2 cellular contexts compared by ENCODE assay signal in genomic region chr11:57071829-57072228, GRCh38.
TF ChIP-seq lines count a peak whose summit lies in the region.

No MANE protein-coding gene starts in this region.

TF ChIP-seq in liver, 16 proteins besides CTCF, POLR2A, EP300 and RAD21 (continued from another document):
- no peak for TF ChIP-seq JUND (IDR thresholded peaks at IDR 0.05)
- TF ChIP-seq HNF4A (conservative IDR thresholded peaks at IDR 0.05), result no peak
- no peak for TF ChIP-seq TAF1 (conservative IDR thresholded peaks at IDR 0.05)
- no peak for TF ChIP-seq ZBTB33 (IDR thresholded peaks at IDR 0.05)
- no peak for TF ChIP-seq RXRA (IDR thresholded peaks at IDR 0.05)
- TF ChIP-seq, protein P1, sequence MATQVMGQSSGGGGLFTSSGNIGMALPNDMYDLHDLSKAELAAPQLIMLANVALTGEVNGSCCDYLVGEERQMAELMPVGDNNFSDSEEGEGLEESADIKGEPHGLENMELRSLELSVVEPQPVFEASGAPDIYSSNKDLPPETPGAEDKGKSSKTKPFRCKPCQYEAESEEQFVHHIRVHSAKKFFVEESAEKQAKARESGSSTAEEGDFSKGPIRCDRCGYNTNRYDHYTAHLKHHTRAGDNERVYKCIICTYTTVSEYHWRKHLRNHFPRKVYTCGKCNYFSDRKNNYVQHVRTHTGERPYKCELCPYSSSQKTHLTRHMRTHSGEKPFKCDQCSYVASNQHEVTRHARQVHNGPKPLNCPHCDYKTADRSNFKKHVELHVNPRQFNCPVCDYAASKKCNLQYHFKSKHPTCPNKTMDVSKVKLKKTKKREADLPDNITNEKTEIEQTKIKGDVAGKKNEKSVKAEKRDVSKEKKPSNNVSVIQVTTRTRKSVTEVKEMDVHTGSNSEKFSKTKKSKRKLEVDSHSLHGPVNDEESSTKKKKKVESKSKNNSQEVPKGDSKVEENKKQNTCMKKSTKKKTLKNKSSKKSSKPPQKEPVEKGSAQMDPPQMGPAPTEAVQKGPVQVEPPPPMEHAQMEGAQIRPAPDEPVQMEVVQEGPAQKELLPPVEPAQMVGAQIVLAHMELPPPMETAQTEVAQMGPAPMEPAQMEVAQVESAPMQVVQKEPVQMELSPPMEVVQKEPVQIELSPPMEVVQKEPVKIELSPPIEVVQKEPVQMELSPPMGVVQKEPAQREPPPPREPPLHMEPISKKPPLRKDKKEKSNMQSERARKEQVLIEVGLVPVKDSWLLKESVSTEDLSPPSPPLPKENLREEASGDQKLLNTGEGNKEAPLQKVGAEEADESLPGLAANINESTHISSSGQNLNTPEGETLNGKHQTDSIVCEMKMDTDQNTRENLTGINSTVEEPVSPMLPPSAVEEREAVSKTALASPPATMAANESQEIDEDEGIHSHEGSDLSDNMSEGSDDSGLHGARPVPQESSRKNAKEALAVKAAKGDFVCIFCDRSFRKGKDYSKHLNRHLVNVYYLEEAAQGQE (IDR thresholded peaks at IDR 0.05), result no peak

TF ChIP-seq in HepG2, 621 proteins besides CTCF, POLR2A, EP300 and RAD21:
- TF ChIP-seq, protein P2, sequence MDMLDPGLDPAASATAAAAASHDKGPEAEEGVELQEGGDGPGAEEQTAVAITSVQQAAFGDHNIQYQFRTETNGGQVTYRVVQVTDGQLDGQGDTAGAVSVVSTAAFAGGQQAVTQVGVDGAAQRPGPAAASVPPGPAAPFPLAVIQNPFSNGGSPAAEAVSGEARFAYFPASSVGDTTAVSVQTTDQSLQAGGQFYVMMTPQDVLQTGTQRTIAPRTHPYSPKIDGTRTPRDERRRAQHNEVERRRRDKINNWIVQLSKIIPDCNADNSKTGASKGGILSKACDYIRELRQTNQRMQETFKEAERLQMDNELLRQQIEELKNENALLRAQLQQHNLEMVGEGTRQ (IDR thresholded peaks at IDR 0.05; ENCODE audit: low read depth, low read length), result no peak
- TF ChIP-seq, protein P2 (CRISPR knock-in tag; IDR thresholded peaks at IDR 0.05; ENCODE audit: borderline replicate concordance), result no peak
- no peak for TF ChIP-seq THYN1 (CRISPR knock-in tag; IDR thresholded peaks at IDR 0.05; ENCODE audit: borderline replicate concordance, low read depth)
TF ChIP-seq in HepG2: peak in this region for 0.
